1 cellular context compared by ENCODE assay signal in the genomic region with DNA sequence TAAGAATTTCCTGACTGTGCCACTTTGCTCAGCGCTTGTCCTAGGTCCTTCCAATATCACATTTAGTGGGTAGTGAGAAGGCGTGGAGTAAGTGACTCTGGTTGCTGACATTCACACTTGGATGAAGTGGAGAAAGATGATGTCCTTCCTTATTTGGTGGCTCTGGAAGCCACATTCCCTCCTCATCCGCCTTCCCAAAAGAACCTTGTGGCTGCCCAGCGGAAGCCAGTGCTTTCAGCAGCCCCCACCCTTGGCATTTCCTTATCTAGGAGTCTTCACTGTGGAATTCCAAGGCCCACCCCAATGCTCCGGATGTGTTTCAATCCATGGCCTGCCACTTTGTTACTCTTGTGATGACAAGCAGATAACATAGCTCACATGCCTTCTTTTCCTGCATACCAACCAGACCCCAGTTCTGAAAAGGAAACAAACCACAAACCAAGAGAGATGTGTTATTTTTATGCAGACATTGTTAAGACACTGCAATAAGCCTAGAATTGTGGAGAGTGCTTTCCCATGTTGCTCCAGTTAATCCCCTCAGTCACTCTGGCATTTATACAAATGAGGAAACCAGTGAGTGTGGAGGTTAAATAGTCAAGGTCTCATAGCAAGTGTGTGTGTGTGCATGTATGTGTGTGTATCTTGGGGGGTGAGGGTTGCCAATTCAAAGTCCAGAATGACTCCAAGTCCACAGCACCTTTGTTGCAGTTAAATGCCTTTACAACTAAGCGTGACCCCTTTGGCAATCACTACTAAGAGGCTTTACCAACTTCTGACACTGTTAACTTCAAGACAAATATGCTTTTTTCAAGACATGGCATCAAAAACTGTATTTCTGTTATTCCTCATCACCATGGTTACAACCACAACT.
A peak's percentile ranks its signal among the peaks of the same experiment; 100 is the strongest.
TF ChIP-seq lines count a peak whose summit lies in the region.

No MANE protein-coding gene starts in this region.

TF ChIP-seq in endothelial cell of umbilical vein, 7 proteins besides CTCF, POLR2A, EP300 and RAD21 (continued from another document):
- TF ChIP-seq JUN (IDR thresholded peaks at IDR 0.05; ENCODE audit: borderline replicate concordance, insufficient read depth, insufficient read length, low read depth) (peak; percentile 41), EZH2 (IDR thresholded peaks at IDR 0.05; ENCODE audit: borderline replicate concordance, low read depth, low read length, severe bottlenecking) (no peak), POLR2AphosphoS5 (IDR thresholded peaks at IDR 0.05; ENCODE audit: insufficient read depth, low read depth, low read length) (peak; percentile 99), FOS (IDR thresholded peaks at IDR 0.05; ENCODE audit: borderline replicate concordance, insufficient read depth, low read length) (peak; percentile 78)
- TF ChIP-seq, protein P1, sequence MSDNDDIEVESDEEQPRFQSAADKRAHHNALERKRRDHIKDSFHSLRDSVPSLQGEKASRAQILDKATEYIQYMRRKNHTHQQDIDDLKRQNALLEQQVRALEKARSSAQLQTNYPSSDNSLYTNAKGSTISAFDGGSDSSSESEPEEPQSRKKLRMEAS (IDR thresholded peaks at IDR 0.05; ENCODE audit: insufficient read depth, insufficient read length): no peak
TF ChIP-seq in endothelial cell of umbilical vein: peak in this region for 4.
